In the genomic region with DNA sequence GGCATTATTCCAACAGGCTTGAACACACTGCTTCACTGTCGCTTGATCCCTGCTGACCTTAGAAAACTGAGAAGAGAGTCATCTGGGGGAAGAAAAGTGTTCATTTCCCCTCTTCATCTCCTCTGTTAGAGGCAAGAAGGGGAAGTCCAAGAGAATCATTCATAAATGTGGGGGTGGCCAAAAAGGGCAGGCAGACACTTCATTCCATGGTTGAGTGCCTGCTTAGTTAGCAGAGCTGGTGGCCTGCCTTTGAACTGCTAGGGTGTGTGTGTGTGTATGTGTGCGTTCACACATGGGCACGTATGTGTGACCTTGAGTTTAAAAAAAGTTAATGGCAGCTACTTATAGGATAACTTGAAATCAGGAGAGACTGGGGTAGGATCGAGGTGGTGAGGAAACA, we compare ENCODE assay signal across 13 cellular contexts. TPM values are rescaled to one million over a fixed set of nuclear protein-coding genes. Genes with fewer than 3 reads are reported as not detected.
A peak's percentile ranks its signal among the peaks of the same experiment; 100 is the strongest.
DNase-seq lines count a peak whose midpoint lies in the region; ATAC-seq, FAIRE-seq and TF ChIP-seq lines count a peak whose summit lies in the region.
"Had no signal": no experiment of that assay in that cellular context is flagged by ENCODE, and none has a peak within 500 bp of the region (broad histone marks: within the 10 kb centered on the region; RNA-seq: fewer than 3 reads in every experiment).

No MANE protein-coding gene starts in this region.

- no peaks in the 10 kb centered on the region for H4K20me1 ChIP-seq in astrocyte (ENCODE audit: insufficient read depth, low read length)

- no peak overlapping the region for H3K9ac ChIP-seq in astrocyte (ENCODE audit: low read length)
- H3K9ac ChIP-seq: KMS-11 had no signal

- TF ChIP-seq CTCF in GM12865 (IDR thresholded peaks at IDR 0.05; ENCODE audit: insufficient read depth, low read depth, low read length, missing control alignments) = no peak
- no peak for TF ChIP-seq CTCF in astrocyte (IDR thresholded peaks at IDR 0.05; ENCODE audit: insufficient read depth, low read depth, low read length)
- no peak for TF ChIP-seq CTCF in left ventricle myocardium inferior (IDR thresholded peaks at IDR 0.05; ENCODE audit: borderline replicate concordance)

- H2AFZ ChIP-seq in astrocyte (ENCODE audit: low read depth, low read length) = no peak overlapping the region

- intact Hi-C loops in sciatic nerve (cut with DNase I) (no loop called here), left ventricle myocardium inferior (cut with micrococcal nuclease) (no loop called here)

- no peak overlapping the region for H3K4me3 Mint-ChIP-seq in astrocyte (ENCODE audit: unreplicated experiment)
- H3K4me3 Mint-ChIP-seq: activated naive CD4-positive, alpha-beta T cell treated with anti-CD3 and anti-CD28 coated beads for 36 hours had no signal

- peak overlapping the region; percentile 50 for H3K27ac Mint-ChIP-seq in astrocyte (ENCODE audit: unreplicated experiment)
- H3K27ac Mint-ChIP-seq: activated naive CD4-positive, alpha-beta T cell treated with anti-CD3 and anti-CD28 coated beads for 36 hours had no signal

- peaks cover 3% of the 10 kb centered on the region for H3K27me3 Mint-ChIP-seq in astrocyte (ENCODE audit: low read depth, unreplicated experiment)

- FAIRE-seq in astrocyte (lab: Jason Lieb, UNC) = no peak

- H3K4me1 ChIP-seq in astrocyte (ENCODE audit: insufficient read depth, low read length) = no peaks in the 10 kb centered on the region
- H3K4me1 ChIP-seq in left ventricle myocardium inferior = peaks cover 27% of the 10 kb centered on the region

- no peaks in the 10 kb centered on the region for H3K9me3 Mint-ChIP-seq in astrocyte (ENCODE audit: unreplicated experiment)
- H3K9me3 Mint-ChIP-seq: activated naive CD4-positive, alpha-beta T cell treated with anti-CD3 and anti-CD28 coated beads for 36 hours had no signal

- H3K36me3 ChIP-seq in astrocyte (ENCODE audit: insufficient read depth, low read length) (no peaks in the 10 kb centered on the region), left ventricle myocardium inferior (no peaks in the 10 kb centered on the region)
- H3K36me3 ChIP-seq: stomach had no signal

- H3K4me3 ChIP-seq in GM12865 (ENCODE audit: low read depth, low read length) = no peak overlapping the region
- H3K4me3 ChIP-seq in astrocyte (ENCODE audit: insufficient read depth, low read depth, low read length) = no peak overlapping the region
- H3K4me3 ChIP-seq in left ventricle myocardium inferior = no peak overlapping the region
- H3K4me3 ChIP-seq: stomach had no signal

- no peak overlapping the region for H3K27ac ChIP-seq in astrocyte (ENCODE audit: low read depth, low read length)
- no peak overlapping the region for H3K27ac ChIP-seq in left ventricle myocardium inferior (replicated peaks)
- H3K27ac ChIP-seq: KMS-11, stomach had no signal

- ATAC-seq in GM19452 (IDR thresholded peaks at IDR 0.05; ENCODE audit: unreplicated experiment) (peak; percentile 100), HG03095 (IDR thresholded peaks at IDR 0.05; ENCODE audit: unreplicated experiment) (peak; percentile 99), sciatic nerve (no peak)

- peak; percentile 64 for DNase-seq in GM12865 (ENCODE audit: low read depth)
- no peak for DNase-seq in astrocyte (ENCODE audit: low read depth)
- no peak for DNase-seq in NCI-H146 (lab: John Stamatoyannopoulos, UW)
- no peak for DNase-seq in sciatic nerve (ENCODE audit: low spot score)
- no peak for DNase-seq in SW 1271 (lab: John Stamatoyannopoulos, UW)
- DNase-seq in left ventricle myocardium inferior = no peak
- DNase-seq: activated naive CD4-positive, alpha-beta T cell treated with anti-CD3 and anti-CD28 coated beads for 36 hours; RPMI8226; stomach had no signal

- H3K27me3 ChIP-seq in astrocyte (ENCODE audit: insufficient read depth, low read length) (no peaks in the 10 kb centered on the region), left ventricle myocardium inferior (ENCODE audit: low read depth) (no peaks in the 10 kb centered on the region)
- H3K27me3 ChIP-seq: stomach had no signal

- H3K4me1 Mint-ChIP-seq in astrocyte (ENCODE audit: low read depth, unreplicated experiment) = peaks cover 6% of the 10 kb centered on the region

- H3K4me2 ChIP-seq in astrocyte (ENCODE audit: low read length) = no peak overlapping the region
- H3K4me2 ChIP-seq: KMS-11 had no signal

- no peaks in the 10 kb centered on the region for H3K36me3 Mint-ChIP-seq in astrocyte (ENCODE audit: low read depth, unreplicated experiment)

- no peaks in the 10 kb centered on the region for H3K79me2 ChIP-seq in astrocyte (ENCODE audit: insufficient read depth, low read length)

- no peaks in the 10 kb centered on the region for H3K9me3 ChIP-seq in astrocyte (ENCODE audit: insufficient read depth, low read depth, low read length)
- H3K9me3 ChIP-seq in left ventricle myocardium inferior (replicated peaks) = no peaks in the 10 kb centered on the region
- H3K9me3 ChIP-seq: stomach had no signal

RNA-seq across cellular contexts. Expression of a gene that starts 39.4 kb away (rescaled TPM):
- total RNA-seq in astrocyte (0.30 TPM in 1 of 2 replicates, not detected in the other), sciatic nerve (not detected), left ventricle myocardium inferior (not detected)
- total RNA-seq: activated naive CD4-positive, alpha-beta T cell treated with anti-CD3 and anti-CD28 coated beads for 36 hours; osteocyte; stomach had no signal

RNA-seq across cellular contexts. Expression of a gene that starts 53.3 kb away (rescaled TPM):
- 2.0 and 5.0 TPM in 2 replicates for total RNA-seq in astrocyte
- 332 TPM for total RNA-seq in sciatic nerve
- total RNA-seq in left ventricle myocardium inferior = 103 TPM
- total RNA-seq: activated naive CD4-positive, alpha-beta T cell treated with anti-CD3 and anti-CD28 coated beads for 36 hours had no signal

Comparison
In these comparisons a context has a peak if more than half of its experiments do, and no peak if none do; other contexts are left out.
1. RNA of a gene that starts 53.3 kb away (total RNA-seq): 332 TPM in sciatic nerve (single experiment) and 103 TPM in left ventricle myocardium inferior (single experiment); 2.0 to 5.0 TPM in astrocyte; every median in the first group is over 10 times any median in the second.